In genomic region chrX:14697453-14697852, GRCh38 we compare ENCODE assay signal across 8 cellular contexts.
DNase-seq lines count a peak whose midpoint lies in the region; ATAC-seq and TF ChIP-seq lines count a peak whose summit lies in the region.

No MANE protein-coding gene starts in this region.

- peak; percentile 56 for ATAC-seq in HG02981 (IDR thresholded peaks at IDR 0.05; ENCODE audit: unreplicated experiment)

- TF ChIP-seq CTCF in RWPE1 (conservative IDR thresholded peaks at IDR 0.05; ENCODE audit: low read depth) = 0 out of 2 replicates have a peak, but pooled peaks have one; percentile 11

- POLR2A ChIA-PET in RWPE1 (lab: Yijun Ruan, JAX; ENCODE audit: low non-redundant PET) = no interaction called here

- DNase-seq in ACHN (peak; percentile 43), ELR (ENCODE audit: low read depth) (peak; percentile 39), RWPE1 (ENCODE audit: low spot score) (peak; percentile 4), erythroblast (lab: John Stamatoyannopoulos, UW) (peak; percentile 16 to 40), NCI-H2029 (lab: John Stamatoyannopoulos, UW) (no peak), SIG-M5 treated with dmso at 0.1 percent for 504 hours (lab: John Stamatoyannopoulos, UW; ENCODE audit: unreplicated experiment) (no peak)
- DNase-seq in stimulated activated CD4-positive, alpha-beta T cell treated with anti-CD3 and anti-CD28 coated beads, Interleukin-1b, Interleukin-23, amount 100 ng/mL, for 48 hours = peak; percentile 7

- in situ Hi-C loops in ACHN (cut with HindIII; ENCODE audit: low pct_ligation_motif_present, low pct_unique_long_range_greater_than_20kb, low sequenced_read_pairs) = no loop called here

- no peak overlapping the region for H3K27ac ChIP-seq in RWPE1

- CTCF ChIA-PET in RWPE1 (lab: Yijun Ruan, JAX) = interaction anchor here (0.6 kb wide), 1 partner anchor 1965 kb away, joined by 3 read pairs; no protein-coding TSS in a partner anchor

- no peak for TF ChIP-seq POLR2A in erythroblast (IDR thresholded peaks at IDR 0.05; ENCODE audit: low read length)

Comparison
In these comparisons a context has a peak if more than half of its experiments do, and no peak if none do; other contexts are left out.
1. DNase-seq: peak in ACHN (single experiment), ELR (single experiment), RWPE1 (single experiment), erythroblast (2 of 2) and stimulated activated CD4-positive, alpha-beta T cell treated with anti-CD3 and anti-CD28 coated beads, Interleukin-1b, Interleukin-23, amount 100 ng/mL, for 48 hours (single experiment); none in NCI-H2029 (single experiment) and SIG-M5 treated with dmso at 0.1 percent for 504 hours (single experiment).